In the genomic region with DNA sequence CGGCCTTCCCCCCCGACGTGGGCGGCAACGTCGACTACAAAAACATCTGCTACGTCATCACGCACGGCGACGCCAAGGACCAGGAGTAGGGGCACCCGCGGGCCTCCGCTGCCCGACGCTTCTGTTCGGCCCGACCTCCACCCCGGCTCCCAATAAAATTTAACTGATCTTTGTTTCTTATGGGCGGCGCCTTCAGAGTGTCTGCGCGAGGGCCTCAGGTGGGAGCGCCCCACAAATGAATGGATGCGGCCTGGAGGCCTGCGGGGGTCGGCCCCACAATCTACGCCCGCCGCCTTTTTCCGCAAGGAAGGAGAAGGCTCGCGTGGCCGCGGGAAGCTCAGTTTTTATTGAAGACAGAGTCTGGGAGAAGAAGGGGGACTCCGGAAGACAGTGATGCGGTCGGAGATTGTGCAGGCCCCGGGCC, we compare ENCODE assay signal across 8 cellular contexts. TPM values are rescaled to one million over a fixed set of nuclear protein-coding genes. Genes with fewer than 3 reads are reported as not detected.
DNase-seq lines count a peak whose midpoint lies in the region; ATAC-seq and TF ChIP-seq lines count a peak whose summit lies in the region.

No MANE protein-coding gene starts in this region.

- no peaks in the 10 kb centered on the region for H3K27me3 ChIP-seq in CD4-positive, CD25-positive, alpha-beta regulatory T cell (ENCODE audit: control insufficient read depth, insufficient read depth, low read length)
- H3K27me3 ChIP-seq in HUES48 (ENCODE audit: control insufficient read depth, insufficient read depth, low read length) (no peaks in the 10 kb centered on the region), OCI-LY1 (ENCODE audit: insufficient read depth, low read length) (no peaks in the 10 kb centered on the region), esophagus muscularis mucosa (no peaks in the 10 kb centered on the region), muscle layer of duodenum (ENCODE audit: low read depth, low read length) (no peaks in the 10 kb centered on the region)

- peak overlapping the region; percentile 100 for H3K27ac ChIP-seq in CD4-positive, CD25-positive, alpha-beta regulatory T cell (ENCODE audit: insufficient read depth, low read length, poor library complexity, severe bottlenecking)
- H3K27ac ChIP-seq in HUES48 (ENCODE audit: low read depth, low read length) (peak overlapping the region; percentile 100), OCI-LY1 (ENCODE audit: low read depth, low read length, poor library complexity, severe bottlenecking) (peak overlapping the region; percentile 94), esophagus muscularis mucosa (replicated peaks in 1 of 4) (peak overlapping the region; percentile 98 to 100 (median 99)), muscle layer of duodenum (ENCODE audit: low read length) (peak overlapping the region; percentile 98)

- intact Hi-C loops in esophagus muscularis mucosa (cut with DNase I): no loop called here

- no peak overlapping the region for H3K4me3 ChIP-seq in CD4-positive, CD25-positive, alpha-beta regulatory T cell (ENCODE audit: low read depth, low read length)
- H3K4me3 ChIP-seq in HUES48 (ENCODE audit: low read depth, low read length): peak overlapping the region; percentile 80
- H3K4me3 ChIP-seq in OCI-LY1 (ENCODE audit: low read depth, low read length, poor library complexity, severe bottlenecking): peak overlapping the region; percentile 65
- H3K4me3 ChIP-seq in esophagus muscularis mucosa: peak overlapping the region; percentile 68 to 79 (median 71)
- peak overlapping the region; percentile 53 to 69 for H3K4me3 ChIP-seq in muscle layer of duodenum (ENCODE audit: low read depth in 1 of 2, low read length in 2 of 2)

- peak overlapping the region; percentile 93 to 100 (median 100) for H3K27ac Mint-ChIP-seq in CD4-positive, CD25-positive, alpha-beta regulatory T cell

- peaks cover 0 to 64% (median 34%) of the 10 kb centered on the region in 4 donors for H3K4me1 Mint-ChIP-seq in CD4-positive, CD25-positive, alpha-beta regulatory T cell
- peaks cover 54% of the 10 kb centered on the region for H3K4me1 Mint-ChIP-seq in activated T-cell treated with anti-CD3 and anti-CD28 coated beads, Interleukin-2, amount 50 U/mL, for 4 hours (ENCODE audit: low read depth)

- H3K79me2 ChIP-seq in OCI-LY1 (ENCODE audit: insufficient read depth, low read length): peaks cover 8% of the 10 kb centered on the region; the same call in 1 of the 2 replicates

- H3K9ac ChIP-seq in HUES48 (ENCODE audit: low read depth, low read length) (peak overlapping the region; percentile 84), OCI-LY1 (ENCODE audit: low read length) (peak overlapping the region; percentile 82)

- H3K36me3 ChIP-seq in CD4-positive, CD25-positive, alpha-beta regulatory T cell (ENCODE audit: control insufficient read depth, insufficient read depth, low read length): no peaks in the 10 kb centered on the region
- no peaks in the 10 kb centered on the region for H3K36me3 ChIP-seq in HUES48 (ENCODE audit: control insufficient read depth, insufficient read depth, low read length)
- peaks cover 14% of the 10 kb centered on the region; the same call in 1 of the 2 replicates for H3K36me3 ChIP-seq in OCI-LY1 (ENCODE audit: insufficient read depth, low read length)
- no peaks in the 10 kb centered on the region for H3K36me3 ChIP-seq in esophagus muscularis mucosa
- H3K36me3 ChIP-seq in muscle layer of duodenum (ENCODE audit: control insufficient read depth in 1 of 2, insufficient read depth in 2 of 2, low read length in 2 of 2): peaks cover 0 to 4% of the 10 kb centered on the region in 2 donors

- peak; percentile 70 for TF ChIP-seq POLR2A in esophagus muscularis mucosa (IDR thresholded peaks at IDR 0.05; ENCODE audit: low read depth)

- peaks cover 60% of the 10 kb centered on the region for H3K4me1 ChIP-seq in CD4-positive, CD25-positive, alpha-beta regulatory T cell (ENCODE audit: control insufficient read depth, insufficient read depth, low read length, poor library complexity, severe bottlenecking)
- H3K4me1 ChIP-seq in HUES48 (ENCODE audit: control insufficient read depth, insufficient read depth, low read length) (peaks cover 6% of the 10 kb centered on the region), OCI-LY1 (ENCODE audit: insufficient read depth, low read length, severe bottlenecking) (peaks cover 53% of the 10 kb centered on the region), esophagus muscularis mucosa (peaks cover 13 to 29% (median 28%) of the 10 kb centered on the region in 4 donors), muscle layer of duodenum (ENCODE audit: control insufficient read depth in 1 of 2, insufficient read depth in 2 of 2, low read length in 2 of 2) (peaks cover 0 to 15% of the 10 kb centered on the region in 2 donors)

- peaks cover 11% of the 10 kb centered on the region; the same call in 1 of the 2 replicates for H3F3A ChIP-seq in OCI-LY1 (ENCODE audit: insufficient read depth, low read length)

- H4K20me1 ChIP-seq in OCI-LY1 (ENCODE audit: insufficient read depth, low read length): no peaks in the 10 kb centered on the region

- H3K9me2 ChIP-seq in OCI-LY1 (ENCODE audit: low read depth, low read length): no peaks in the 10 kb centered on the region

- peaks cover 9% of the 10 kb centered on the region for H3K27me3 Mint-ChIP-seq in CD4-positive, CD25-positive, alpha-beta regulatory T cell
- H3K27me3 Mint-ChIP-seq in activated T-cell treated with anti-CD3 and anti-CD28 coated beads, Interleukin-2, amount 50 U/mL, for 4 hours (ENCODE audit: low read depth): no peaks in the 10 kb centered on the region

- peaks cover 0 to 2% (median 0%) of the 10 kb centered on the region in 7 donors for H3K9me3 Mint-ChIP-seq in CD4-positive, CD25-positive, alpha-beta regulatory T cell
- H3K9me3 Mint-ChIP-seq in activated T-cell treated with anti-CD3 and anti-CD28 coated beads, Interleukin-2, amount 50 U/mL, for 4 hours: no peaks in the 10 kb centered on the region

- no peaks in the 10 kb centered on the region for H3K9me3 ChIP-seq in CD4-positive, CD25-positive, alpha-beta regulatory T cell (ENCODE audit: control insufficient read depth in 2 of 2, low read length in 2 of 2)
- H3K9me3 ChIP-seq in HUES48 (ENCODE audit: control insufficient read depth, insufficient read depth, low read length): no peaks in the 10 kb centered on the region
- no peaks in the 10 kb centered on the region for H3K9me3 ChIP-seq in OCI-LY1 (ENCODE audit: low read length)
- H3K9me3 ChIP-seq in esophagus muscularis mucosa: no peaks in the 10 kb centered on the region
- no peaks in the 10 kb centered on the region for H3K9me3 ChIP-seq in muscle layer of duodenum (ENCODE audit: control insufficient read depth in 1 of 2, low read length in 2 of 2)

- peaks cover 4% of the 10 kb centered on the region for H3K36me3 Mint-ChIP-seq in CD4-positive, CD25-positive, alpha-beta regulatory T cell
- peaks cover 5% of the 10 kb centered on the region for H3K36me3 Mint-ChIP-seq in activated T-cell treated with anti-CD3 and anti-CD28 coated beads, Interleukin-2, amount 50 U/mL, for 4 hours (ENCODE audit: insufficient read depth)

- DNase-seq in CD4-positive, CD25-positive, alpha-beta regulatory T cell: peak; percentile 87 to 93 (median 92)
- DNase-seq in activated T-cell treated with anti-CD3 and anti-CD28 coated beads, Interleukin-2, amount 50 U/mL, for 4 hours: peak; percentile 89
- DNase-seq in esophagus muscularis mucosa (ENCODE audit: extremely low spot score): peak; percentile 98
- peak; percentile 71 to 82 for DNase-seq in stimulated activated CD8-positive, alpha-beta memory T cell treated with anti-CD3 and anti-CD28 coated beads, Interleukin-7, amount 100 ng/mL, for 1 hour (ENCODE audit: low read depth in 2 of 2)

- H2AFZ ChIP-seq in OCI-LY1 (ENCODE audit: low read length): no peak overlapping the region

- TF ChIP-seq EP300 in esophagus muscularis mucosa (IDR thresholded peaks at IDR 0.05): no peak

- TF ChIP-seq CTCF in OCI-LY1 (IDR thresholded peaks at IDR 0.05; ENCODE audit: low read length) (no peak), esophagus muscularis mucosa (IDR thresholded peaks at IDR 0.05) (no peak)

- 3% methylated on average over 12 of the region's 39 CpGs for WGBS in esophagus muscularis mucosa

- peak overlapping the region; percentile 81 for H3K4me2 ChIP-seq in OCI-LY1 (ENCODE audit: low read length)

- H3K4me3 Mint-ChIP-seq in CD4-positive, CD25-positive, alpha-beta regulatory T cell: peak overlapping the region; percentile 95 to 99 (median 98)
- H3K4me3 Mint-ChIP-seq in activated T-cell treated with anti-CD3 and anti-CD28 coated beads, Interleukin-2, amount 50 U/mL, for 4 hours: peak overlapping the region; percentile 94

- peak; percentile 42 to 45 for ATAC-seq in CD4-positive, CD25-positive, alpha-beta regulatory T cell (ENCODE audit: low read depth in 2 of 2)
- ATAC-seq in GM21360 (IDR thresholded peaks at IDR 0.05; ENCODE audit: unreplicated experiment): peak; percentile 24
- ATAC-seq in activated T-cell treated with anti-CD3 and anti-CD28 coated beads, Interleukin-2, amount 50 U/mL, for 4 hours: peak; percentile 36 to 39

RNA-seq across cellular contexts. Expression of gene MYL11, which starts 3.2 kb away (rescaled TPM):
- 4.1 TPM for total RNA-seq in CD4-positive, CD25-positive, alpha-beta regulatory T cell
- polyA plus RNA-seq in CD4-positive, CD25-positive, alpha-beta regulatory T cell: 1 to 10 TPM in 1 of 4 donors, not detected in 3; 1.7 TPM
- total RNA-seq in activated T-cell treated with anti-CD3 and anti-CD28 coated beads, Interleukin-2, amount 50 U/mL, for 4 hours: under 1 TPM in 1 of 3 donors, not detected in 2; 0.76 TPM
- total RNA-seq in esophagus muscularis mucosa: not detected

RNA-seq across cellular contexts. Expression of gene SEPTIN1, which starts 4.5 kb away (rescaled TPM):
- 198 TPM for total RNA-seq in CD4-positive, CD25-positive, alpha-beta regulatory T cell
- 100 to 1,000 TPM; 157 to 205 (median 170) TPM for polyA plus RNA-seq in CD4-positive, CD25-positive, alpha-beta regulatory T cell
- total RNA-seq in activated T-cell treated with anti-CD3 and anti-CD28 coated beads, Interleukin-2, amount 50 U/mL, for 4 hours: 100 to 1,000 TPM; 133 to 164 (median 152) TPM
- 1 to 10 TPM in 2 of 4 donors, under 1 TPM in 2; 0.86 to 2.5 (median 1.4) TPM for total RNA-seq in esophagus muscularis mucosa

RNA-seq across cellular contexts. Expression of gene TBC1D10B, which starts 7.5 kb away (rescaled TPM):
- 32.2 TPM for total RNA-seq in CD4-positive, CD25-positive, alpha-beta regulatory T cell
- 10 to 100 TPM in 1 of 4 donors, 1 to 10 TPM in 3; 7.1 to 11.7 (median 8.2) TPM for polyA plus RNA-seq in CD4-positive, CD25-positive, alpha-beta regulatory T cell
- total RNA-seq in activated T-cell treated with anti-CD3 and anti-CD28 coated beads, Interleukin-2, amount 50 U/mL, for 4 hours: 10 to 100 TPM; 48.2 to 52.5 (median 49.6) TPM
- 10 to 100 TPM; 21.2 to 41.5 (median 29.4) TPM for total RNA-seq in esophagus muscularis mucosa

RNA-seq across cellular contexts. Expression of gene ZNF48, which starts 17.4 kb away (rescaled TPM):
- total RNA-seq in CD4-positive, CD25-positive, alpha-beta regulatory T cell: 6.0 TPM
- 1 to 10 TPM; 4.5 to 8.0 (median 6.7) TPM for polyA plus RNA-seq in CD4-positive, CD25-positive, alpha-beta regulatory T cell
- total RNA-seq in activated T-cell treated with anti-CD3 and anti-CD28 coated beads, Interleukin-2, amount 50 U/mL, for 4 hours: 10 to 100 TPM; 18.0 to 19.2 (median 18.1) TPM
- 10 to 100 TPM in 3 of 4 donors, 1 to 10 TPM in 1; 8.3 to 17.6 (median 12.8) TPM for total RNA-seq in esophagus muscularis mucosa

RNA-seq across cellular contexts. Expression of gene CD2BP2, which starts 22.7 kb away (rescaled TPM):
- total RNA-seq in CD4-positive, CD25-positive, alpha-beta regulatory T cell: 46.7 TPM
- polyA plus RNA-seq in CD4-positive, CD25-positive, alpha-beta regulatory T cell: 10 to 100 TPM; 33.5 to 42.1 (median 37.2) TPM
- total RNA-seq in activated T-cell treated with anti-CD3 and anti-CD28 coated beads, Interleukin-2, amount 50 U/mL, for 4 hours: 10 to 100 TPM; 95.2 to 97.2 (median 96.8) TPM
- total RNA-seq in esophagus muscularis mucosa: 10 to 100 TPM; 24.9 to 63.9 (median 41.8) TPM

Comparison
In these comparisons a context has a peak if more than half of its experiments do, and no peak if none do; other contexts are left out.
1. RNA of gene SEPTIN1, which starts 4.5 kb away (total RNA-seq): 198 TPM in CD4-positive, CD25-positive, alpha-beta regulatory T cell (single experiment) and 133 to 164 TPM in activated T-cell treated with anti-CD3 and anti-CD28 coated beads, Interleukin-2, amount 50 U/mL, for 4 hours; 0.86 to 2.5 TPM in esophagus muscularis mucosa; every median in the first group is over 10 times any median in the second.
2. Peak in every context shown above with its lines, with median percentiles within 50 percentile points of each other: ATAC-seq, DNase-seq and H3K27ac ChIP-seq.